In the genomic region with DNA sequence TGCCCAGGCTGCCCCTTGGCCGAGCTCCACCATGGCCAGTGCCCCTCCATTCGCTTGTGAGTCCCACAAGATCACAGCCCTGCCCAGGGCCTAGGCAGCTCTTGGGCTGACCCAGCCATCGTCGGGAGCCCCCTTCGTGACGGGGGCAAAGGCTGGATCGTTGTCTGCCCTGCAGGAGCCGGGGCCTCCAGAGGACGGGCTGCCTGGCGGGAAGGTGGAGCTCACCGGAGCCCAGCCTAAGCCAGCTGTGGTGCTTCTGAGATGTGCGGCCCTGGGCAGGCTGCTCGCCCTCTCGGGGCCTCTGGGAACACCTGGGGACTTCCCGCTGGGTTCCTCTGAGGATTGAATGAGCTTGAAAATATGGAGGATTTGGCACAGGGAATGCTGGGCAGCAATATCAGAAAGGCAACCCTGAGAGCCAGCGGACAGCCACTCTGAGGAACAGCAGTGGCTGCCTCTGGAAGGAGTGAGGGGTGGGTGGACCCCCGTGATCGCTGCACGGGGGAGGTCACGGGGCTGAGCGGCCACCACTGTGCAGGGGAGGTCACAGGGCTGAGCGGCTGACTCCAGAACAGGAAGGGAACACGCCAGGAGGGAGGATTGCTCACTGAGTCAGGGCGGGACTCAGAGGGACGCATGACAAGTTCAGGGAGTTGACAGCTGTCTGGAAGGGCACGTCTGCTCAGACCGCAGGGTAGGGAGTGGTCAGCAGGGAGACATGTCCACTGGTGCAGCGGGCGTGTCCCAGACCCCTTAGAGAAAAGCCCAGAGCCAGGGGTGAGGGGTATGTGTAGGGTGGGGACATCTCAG, we compare ENCODE assay signal across 16 cellular contexts. TPM values are rescaled to one million over a fixed set of nuclear protein-coding genes. Genes with fewer than 3 reads are reported as not detected.
DNase-seq lines count a peak whose midpoint lies in the region; ATAC-seq, FAIRE-seq and TF ChIP-seq lines count a peak whose summit lies in the region.
"Had no signal": no experiment of that assay in that cellular context is flagged by ENCODE, and none has a peak within 500 bp of the region (broad histone marks: within the 10 kb centered on the region; RNA-seq: fewer than 3 reads in every experiment).

No MANE protein-coding gene starts in this region.

- H3K4me1 ChIP-seq in right lobe of liver = peaks cover 0 to 5% (median 2%) of the 10 kb centered on the region in 4 donors
- H3K4me1 ChIP-seq in HepG2 (ENCODE audit: insufficient read depth, low read length) = peaks cover 27% of the 10 kb centered on the region
- H3K4me1 ChIP-seq in adrenal gland (replicated peaks in 1 of 2) = peaks cover 0 to 7% of the 10 kb centered on the region in 2 donors
- H3K4me1 ChIP-seq: ascending aorta had no signal

- no peak overlapping the region for H3K4me3 Mint-ChIP-seq in stimulated activated effector memory CD8-positive, alpha-beta T cell treated with anti-CD3 and anti-CD28 coated beads, Interleukin-12 subunit alpha, Interleukin-12 subunit beta, amount 100 ng/mL, for 72 hours

- no peak overlapping the region for H3K4me2 ChIP-seq in HepG2 (ENCODE audit: low read depth, low read length)

- TF ChIP-seq RAD21 in HepG2 (CRISPR knock-in tag; IDR thresholded peaks at IDR 0.05) = no peak

- no peak overlapping the region for H2AFZ ChIP-seq in HepG2 (ENCODE audit: low read length)

- no peaks in the 10 kb centered on the region for H3K36me3 ChIP-seq in right lobe of liver
- no peaks in the 10 kb centered on the region for H3K36me3 ChIP-seq in HepG2 (replicated peaks in 1 of 2; ENCODE audit: control insufficient read depth in 1 of 2, insufficient read depth in 2 of 2, low read length in 2 of 2)
- H3K36me3 ChIP-seq in adrenal gland (replicated peaks in 1 of 2) = no peaks in the 10 kb centered on the region
- H3K36me3 ChIP-seq: ascending aorta, gastrocnemius medialis, neutrophil, WERI-Rb-1 had no signal

- H4K20me1 ChIP-seq in HepG2 (ENCODE audit: insufficient read depth, low read length) = peaks cover 3% of the 10 kb centered on the region; the same call in 1 of the 2 replicates

- H3K27me3 ChIP-seq in right lobe of liver (no peaks in the 10 kb centered on the region), HepG2 (ENCODE audit: control insufficient read depth in 1 of 2, insufficient read depth in 2 of 2, low read length in 2 of 2) (no peaks in the 10 kb centered on the region; a peak in 1 of 5 replicates), adrenal gland (peaks cover 4% of the 10 kb centered on the region)
- H3K27me3 ChIP-seq: ascending aorta, neutrophil had no signal

- peaks cover 31% of the 10 kb centered on the region for H3K4me1 Mint-ChIP-seq in stimulated activated effector memory CD8-positive, alpha-beta T cell treated with anti-CD3 and anti-CD28 coated beads, Interleukin-12 subunit alpha, Interleukin-12 subunit beta, amount 100 ng/mL, for 72 hours

- WGBS in right lobe of liver (ENCODE audit: insufficient coverage, low coverage, low lambda C conversion rate, missing lambda C conversion rate) = 64% methylated on average over 14 of the region's 29 CpGs
- 66% methylated on average over 16 of the region's 29 CpGs for WGBS in HepG2 (ENCODE audit: low lambda C conversion rate)
- 66 to 75% (median 71%) methylated on average over 14 to 29 of the region's 29 CpGs for WGBS in adrenal gland, 4 donors

- H3K9me3 ChIP-seq in right lobe of liver = no peaks in the 10 kb centered on the region
- H3K9me3 ChIP-seq in HepG2 (ENCODE audit: low read length) = no peaks in the 10 kb centered on the region
- no peaks in the 10 kb centered on the region for H3K9me3 ChIP-seq in adrenal gland (replicated peaks in 1 of 3)
- H3K9me3 ChIP-seq: ascending aorta, gastrocnemius medialis, neutrophil had no signal

- no peak overlapping the region for H3K27ac Mint-ChIP-seq in stimulated activated effector memory CD8-positive, alpha-beta T cell treated with anti-CD3 and anti-CD28 coated beads, Interleukin-12 subunit alpha, Interleukin-12 subunit beta, amount 100 ng/mL, for 72 hours

- in situ Hi-C loops in HepG2 (cut with HindIII; ENCODE audit: extremely low pct_ligation_motif_present, low pct_unique_long_range_greater_than_20kb) = no loop called here
- in situ Hi-C loops in SK-MEL-5 (cut with HindIII; ENCODE audit: low pct_unique_long_range_greater_than_20kb, low sequenced_read_pairs) = no loop called here

- no peak for TF ChIP-seq POLR2A in right lobe of liver (IDR thresholded peaks at IDR 0.05)
- no peak for TF ChIP-seq POLR2A in HepG2 (IDR thresholded peaks at IDR 0.05; ENCODE audit: insufficient read depth in 1 of 2, low read depth in 2 of 2, low read length in 2 of 2)
- TF ChIP-seq POLR2A in adrenal gland (IDR thresholded peaks at IDR 0.05) = no peak

- ATAC-seq in right lobe of liver = no peak
- no peak for ATAC-seq in HepG2
- no peak for ATAC-seq in HG03097 (IDR thresholded peaks at IDR 0.05; ENCODE audit: low FRiP score, unreplicated experiment)
- no peak for ATAC-seq in stimulated activated effector memory CD8-positive, alpha-beta T cell treated with anti-CD3 and anti-CD28 coated beads, Interleukin-12 subunit alpha, Interleukin-12 subunit beta, amount 100 ng/mL, for 72 hours
- ATAC-seq: gastrocnemius medialis had no signal

- intact Hi-C loops in right lobe of liver (cut with DNase I) = no loop called here
- intact Hi-C loops in HepG2 (cut with micrococcal nuclease; ENCODE audit: unreplicated experiment) = no loop called here
- intact Hi-C loops in adrenal gland (cut with DNase I) = no loop called here

- no peaks in the 10 kb centered on the region for H3K79me2 ChIP-seq in HepG2 (ENCODE audit: insufficient read depth, low read length)

- no TSS peak for BruUV-seq in HepG2 (replicated peaks; lab: Mats Ljungman, UMichigan)

- TF ChIP-seq EP300 in HepG2 (IDR thresholded peaks at IDR 0.05; ENCODE audit: low read depth in 2 of 2, low read length in 2 of 2) (no peak), HepG2 (CRISPR knock-in tag; IDR thresholded peaks at IDR 0.05; ENCODE audit: borderline replicate concordance) (no peak)

- no peak overlapping the region for H3K27ac ChIP-seq in right lobe of liver
- no peak overlapping the region for H3K27ac ChIP-seq in HepG2 (ENCODE audit: extremely low read length, insufficient read depth, low read length)
- H3K27ac ChIP-seq in adrenal gland = no peak overlapping the region
- H3K27ac ChIP-seq: ascending aorta, gastrocnemius medialis, neutrophil, WERI-Rb-1 had no signal

- TF ChIP-seq CTCF in right lobe of liver (IDR thresholded peaks at IDR 0.05) (no peak), HepG2 (CRISPR knock-in tag; IDR thresholded peaks at IDR 0.05) (no peak), adrenal gland (IDR thresholded peaks at IDR 0.05) (no peak)

- H3K4me3 ChIP-seq in right lobe of liver (no peak overlapping the region), HepG2 (replicated peaks in 1 of 3; ENCODE audit: insufficient read depth in 1 of 3, low read depth in 2 of 3, low read length in 3 of 3) (no peak overlapping the region), adrenal gland (no peak overlapping the region)
- H3K4me3 ChIP-seq: ascending aorta, gastrocnemius medialis had no signal

- no peaks in the 10 kb centered on the region for H3K9me3 Mint-ChIP-seq in stimulated activated effector memory CD8-positive, alpha-beta T cell treated with anti-CD3 and anti-CD28 coated beads, Interleukin-12 subunit alpha, Interleukin-12 subunit beta, amount 100 ng/mL, for 72 hours

- DNase-seq in right lobe of liver = peak; percentile 15 to 49 (median 45)
- no peak for DNase-seq in HepG2 (ENCODE audit: low spot score)
- DNase-seq in SK-MEL-5 (ENCODE audit: low read depth, low spot score) = peak; percentile 11
- DNase-seq in kidney glomerular epithelial cell (lab: John Stamatoyannopoulos, UW) = peak; percentile 10
- no peak for DNase-seq in SHP77 treated with DMSO at 0.1 percent for 48 hours (lab: John Stamatoyannopoulos, UW)
- no peak for DNase-seq in adrenal gland
- no peak for DNase-seq in stimulated activated effector memory CD8-positive, alpha-beta T cell treated with anti-CD3 and anti-CD28 coated beads, Interleukin-12 subunit alpha, Interleukin-12 subunit beta, amount 100 ng/mL, for 72 hours (ENCODE audit: low spot score in 2 of 2)
- DNase-seq: activated T-cell treated with anti-CD3 and anti-CD28 coated beads, Interleukin-2, amount 50 U/mL, for 1 hour; gastrocnemius medialis; NCI-H446 treated with DMSO at 0.1 percent for 48 hours; stimulated activated CD4-positive, alpha-beta T cell treated with anti-CD3 and anti-CD28 coated beads, Interleukin-15, amount 100 ng/mL, for 24 hours; WERI-Rb-1 had no signal

- H3K36me3 Mint-ChIP-seq in stimulated activated effector memory CD8-positive, alpha-beta T cell treated with anti-CD3 and anti-CD28 coated beads, Interleukin-12 subunit alpha, Interleukin-12 subunit beta, amount 100 ng/mL, for 72 hours = no peaks in the 10 kb centered on the region

- FAIRE-seq in HepG2 (lab: Jason Lieb, UNC) = no peak
- FAIRE-seq: GM18507 had no signal

- CTCF ChIA-PET in HepG2 (lab: Yijun Ruan, JAX; ENCODE audit: low intra/inter-chr PET ratio, low total read pairs) = no interaction called here

- POLR2A ChIA-PET in HepG2 (lab: Yijun Ruan, JAX) = no interaction called here

- H3K9ac ChIP-seq in HepG2 (ENCODE audit: insufficient read depth, low read depth, low read length) = no peak overlapping the region

RNA-seq across cellular contexts. Expression of gene TP73, which starts 19.3 kb away (rescaled TPM):
- 1 to 10 TPM in 2 of 6 experiments, under 1 TPM in 4; 0.05 to 2.3 (median 0.32) TPM for total RNA-seq in right lobe of liver
- 0.69 and 1.1 TPM in 2 replicates for total RNA-seq in HepG2 (2016; rRNA removed; fragmentation: Illumina TruSeq; extraction: Trizol)
- total RNA-seq in HepG2 (2016; cell fraction: cytosol; rRNA removed; fragmentation: Illumina TruSeq; extraction: Trizol; ENCODE audit: low read depth) = 0.35 and 0.51 TPM in 2 replicates
- total RNA-seq in HepG2 (2016; cell fraction: insoluble cytoplasmic fraction; rRNA removed; fragmentation: Illumina TruSeq; extraction: Trizol) = 0.39 and 1.1 TPM in 2 replicates
- total RNA-seq in HepG2 (2016; cell fraction: membrane; rRNA removed; fragmentation: Illumina TruSeq; extraction: Trizol) = 1.3 and 1.4 TPM in 2 replicates
- total RNA-seq in HepG2 (2016; cell fraction: nucleus; rRNA removed; fragmentation: Illumina TruSeq; extraction: Trizol) = 1.7 and 2.1 TPM in 2 replicates
- polyA plus RNA-seq in HepG2 (2011; rRNA removed) = 0.49 and 0.59 TPM in 2 replicates
- 0.10 and 0.28 TPM in 2 replicates for polyA plus RNA-seq in HepG2 (2011; cell fraction: cytosol; rRNA removed)
- polyA plus RNA-seq in HepG2 (2011; cell fraction: nucleus; rRNA removed) = 1.8 and 3.5 TPM in 2 replicates
- polyA plus RNA-seq in HepG2 (2012) = 0.37 and 0.74 TPM in 2 replicates
- polyA plus RNA-seq in HepG2 (2016; cell fraction: cytosol; fragmentation: Illumina TruSeq; extraction: Trizol; ENCODE audit: low read depth) = 0.45 and 0.53 TPM in 2 replicates
- polyA plus RNA-seq in HepG2 (2016; cell fraction: insoluble cytoplasmic fraction; fragmentation: Illumina TruSeq; extraction: Trizol; ENCODE audit: low read depth) = 1.5 and 1.9 TPM in 2 replicates
- 0.93 and 1.4 TPM in 2 replicates for polyA plus RNA-seq in HepG2 (2016; cell fraction: membrane; fragmentation: Illumina TruSeq; extraction: Trizol; ENCODE audit: low read depth)
- polyA plus RNA-seq in HepG2 (2016; cell fraction: nucleus; fragmentation: Illumina TruSeq; extraction: Trizol; ENCODE audit: insufficient read depth, low read depth) = 3.4 and 3.9 TPM in 2 replicates
- polyA minus RNA-seq in HepG2 (2011; rRNA and poly(A)+ RNA removed; ENCODE audit: low replicate concordance) = 0.48 TPM in 1 of 2 replicates, not detected in the other
- 0.30 and 0.62 TPM in 2 replicates for polyA minus RNA-seq in HepG2 (2011; cell fraction: cytosol; rRNA and poly(A)+ RNA removed)
- 0.99 and 1.2 TPM in 2 replicates for polyA minus RNA-seq in HepG2 (2011; cell fraction: nucleus; rRNA and poly(A)+ RNA removed)
- 0.32 and 0.40 TPM in 2 replicates for total RNA-seq in SK-MEL-5 (2014; rRNA removed; shearing (Covaris generic))
- 0.29 and 0.57 TPM in 2 replicates for polyA plus RNA-seq in SK-MEL-5 (2015; cell fraction: cytosol; rRNA removed)
- 0.96 and 1.3 TPM in 2 replicates for polyA plus RNA-seq in SK-MEL-5 (2015; cell fraction: nucleus; rRNA removed)
- total RNA-seq in adrenal gland = under 1 TPM in 2 of 8 donors, not detected in 6; 0.15 to 0.18 TPM
- polyA plus RNA-seq in adrenal gland = under 1 TPM; 0.03 to 0.13 (median 0.08) TPM
- total RNA-seq: ascending aorta had no signal

RNA-seq across cellular contexts. Expression of gene WRAP73, which starts 21.7 kb away (rescaled TPM):
- 1 to 10 TPM; 5.6 to 9.1 (median 7.1) TPM for total RNA-seq in right lobe of liver
- total RNA-seq in HepG2 (2016; rRNA removed; fragmentation: Illumina TruSeq; extraction: Trizol) = 18.1 and 21.0 TPM in 2 replicates
- total RNA-seq in HepG2 (2016; cell fraction: cytosol; rRNA removed; fragmentation: Illumina TruSeq; extraction: Trizol; ENCODE audit: low read depth) = 5.0 and 5.8 TPM in 2 replicates
- total RNA-seq in HepG2 (2016; cell fraction: insoluble cytoplasmic fraction; rRNA removed; fragmentation: Illumina TruSeq; extraction: Trizol) = 20.2 and 20.3 TPM in 2 replicates
- total RNA-seq in HepG2 (2016; cell fraction: membrane; rRNA removed; fragmentation: Illumina TruSeq; extraction: Trizol) = 8.8 and 10.8 TPM in 2 replicates
- 14.3 and 17.1 TPM in 2 replicates for total RNA-seq in HepG2 (2016; cell fraction: nucleus; rRNA removed; fragmentation: Illumina TruSeq; extraction: Trizol)
- polyA plus RNA-seq in HepG2 (2011; rRNA removed) = 40.4 and 44.1 TPM in 2 replicates
- 27.5 and 35.0 TPM in 2 replicates for polyA plus RNA-seq in HepG2 (2011; cell fraction: cytosol; rRNA removed)
- polyA plus RNA-seq in HepG2 (2011; cell fraction: nucleus; rRNA removed) = 78.4 and 79.9 TPM in 2 replicates
- 12.9 and 18.3 TPM in 2 replicates for polyA plus RNA-seq in HepG2 (2012)
- polyA plus RNA-seq in HepG2 (2016; cell fraction: cytosol; fragmentation: Illumina TruSeq; extraction: Trizol; ENCODE audit: low read depth) = 5.5 TPM in 2 replicates
- polyA plus RNA-seq in HepG2 (2016; cell fraction: insoluble cytoplasmic fraction; fragmentation: Illumina TruSeq; extraction: Trizol; ENCODE audit: low read depth) = 19.4 and 25.1 TPM in 2 replicates
- 6.3 and 7.2 TPM in 2 replicates for polyA plus RNA-seq in HepG2 (2016; cell fraction: membrane; fragmentation: Illumina TruSeq; extraction: Trizol; ENCODE audit: low read depth)
- polyA plus RNA-seq in HepG2 (2016; cell fraction: nucleus; fragmentation: Illumina TruSeq; extraction: Trizol; ENCODE audit: insufficient read depth, low read depth) = 41.4 and 53.5 TPM in 2 replicates
- 43.7 and 46.5 TPM in 2 replicates for polyA minus RNA-seq in HepG2 (2011; rRNA and poly(A)+ RNA removed; ENCODE audit: low replicate concordance)
- polyA minus RNA-seq in HepG2 (2011; cell fraction: cytosol; rRNA and poly(A)+ RNA removed) = 11.9 and 16.4 TPM in 2 replicates
- 18.4 and 19.5 TPM in 2 replicates for polyA minus RNA-seq in HepG2 (2011; cell fraction: nucleus; rRNA and poly(A)+ RNA removed)
- total RNA-seq in SK-MEL-5 (2014; rRNA removed; shearing (Covaris generic)) = 25.5 and 27.5 TPM in 2 replicates
- polyA plus RNA-seq in SK-MEL-5 (2015; cell fraction: cytosol; rRNA removed) = 28.7 and 29.0 TPM in 2 replicates
- 76.9 and 90.5 TPM in 2 replicates for polyA plus RNA-seq in SK-MEL-5 (2015; cell fraction: nucleus; rRNA removed)
- total RNA-seq in adrenal gland = 10 to 100 TPM in 7 of 8 donors, 1 to 10 TPM in 1; 5.1 to 22.6 (median 18.1) TPM
- polyA plus RNA-seq in adrenal gland = 10 to 100 TPM in 2 of 3 donors, 1 to 10 TPM in 1; 8.2 to 29.6 (median 22.8) TPM

RNA-seq across cellular contexts. Expression of gene TPRG1L, which starts 46.8 kb away (rescaled TPM):
- total RNA-seq in right lobe of liver (10 to 100 TPM; 42.5 to 54.6 (median 53.4) TPM), HepG2 (2016; rRNA removed; fragmentation: Illumina TruSeq; extraction: Trizol) (21.3 and 31.7 TPM in 2 replicates), adrenal gland (10 to 100 TPM; 21.6 to 52.1 (median 44.4) TPM)
- 5.7 and 6.3 TPM in 2 replicates for total RNA-seq in HepG2 (2016; cell fraction: cytosol; rRNA removed; fragmentation: Illumina TruSeq; extraction: Trizol; ENCODE audit: low read depth)
- 20.0 and 34.6 TPM in 2 replicates for total RNA-seq in HepG2 (2016; cell fraction: insoluble cytoplasmic fraction; rRNA removed; fragmentation: Illumina TruSeq; extraction: Trizol)
- 26.8 and 28.4 TPM in 2 replicates for total RNA-seq in HepG2 (2016; cell fraction: membrane; rRNA removed; fragmentation: Illumina TruSeq; extraction: Trizol)
- total RNA-seq in HepG2 (2016; cell fraction: nucleus; rRNA removed; fragmentation: Illumina TruSeq; extraction: Trizol) = 13.9 and 17.8 TPM in 2 replicates
- polyA plus RNA-seq in HepG2 (2011; rRNA removed) (37.4 and 44.3 TPM in 2 replicates), adrenal gland (10 to 100 TPM; 15.8 to 49.7 (median 20.6) TPM)
- 39.8 and 48.5 TPM in 2 replicates for polyA plus RNA-seq in HepG2 (2011; cell fraction: cytosol; rRNA removed)
- 18.5 and 21.7 TPM in 2 replicates for polyA plus RNA-seq in HepG2 (2011; cell fraction: nucleus; rRNA removed)
- 32.1 and 36.9 TPM in 2 replicates for polyA plus RNA-seq in HepG2 (2012)
- polyA plus RNA-seq in HepG2 (2016; cell fraction: cytosol; fragmentation: Illumina TruSeq; extraction: Trizol; ENCODE audit: low read depth) = 9.7 and 10.7 TPM in 2 replicates
- polyA plus RNA-seq in HepG2 (2016; cell fraction: insoluble cytoplasmic fraction; fragmentation: Illumina TruSeq; extraction: Trizol; ENCODE audit: low read depth) = 66.4 and 67.1 TPM in 2 replicates
- 27.9 and 28.2 TPM in 2 replicates for polyA plus RNA-seq in HepG2 (2016; cell fraction: membrane; fragmentation: Illumina TruSeq; extraction: Trizol; ENCODE audit: low read depth)
- 42.7 TPM in 2 replicates for polyA plus RNA-seq in HepG2 (2016; cell fraction: nucleus; fragmentation: Illumina TruSeq; extraction: Trizol; ENCODE audit: insufficient read depth, low read depth)
- 33.6 and 37.3 TPM in 2 replicates for polyA minus RNA-seq in HepG2 (2011; rRNA and poly(A)+ RNA removed; ENCODE audit: low replicate concordance)
- 24.6 and 30.2 TPM in 2 replicates for polyA minus RNA-seq in HepG2 (2011; cell fraction: cytosol; rRNA and poly(A)+ RNA removed)
- polyA minus RNA-seq in HepG2 (2011; cell fraction: nucleus; rRNA and poly(A)+ RNA removed) = 8.0 and 10.2 TPM in 2 replicates
- total RNA-seq in SK-MEL-5 (2014; rRNA removed; shearing (Covaris generic)) = 12.2 and 12.3 TPM in 2 replicates
- polyA plus RNA-seq in SK-MEL-5 (2015; cell fraction: cytosol; rRNA removed) = 24.4 and 26.9 TPM in 2 replicates
- 8.2 and 9.7 TPM in 2 replicates for polyA plus RNA-seq in SK-MEL-5 (2015; cell fraction: nucleus; rRNA removed)

Comparison
In these comparisons a context has a peak if more than half of its experiments do, and no peak if none do; other contexts are left out.
1. DNase-seq: peak in right lobe of liver (3 of 3), SK-MEL-5 (single experiment) and kidney glomerular epithelial cell (single experiment); none in HepG2 (single experiment), SHP77 treated with DMSO at 0.1 percent for 48 hours (single experiment), adrenal gland (0 of 7) and stimulated activated effector memory CD8-positive, alpha-beta T cell treated with anti-CD3 and anti-CD28 coated beads, Interleukin-12 subunit alpha, Interleukin-12 subunit beta, amount 100 ng/mL, for 72 hours (0 of 2).